Comparison of ENCODE assay signal across 14 cellular contexts in genomic region chr2:68799138-68799537, GRCh38.
DNase-seq lines count a peak whose midpoint lies in the region; ATAC-seq and TF ChIP-seq lines count a peak whose summit lies in the region.
"Had no signal": no experiment of that assay in that cellular context is flagged by ENCODE, and none has a peak within 500 bp of the region (broad histone marks: within the 10 kb centered on the region; RNA-seq: fewer than 3 reads in every experiment).

No MANE protein-coding gene starts in this region.

- no peak for DNase-seq in activated T-cell treated with anti-CD3 and anti-CD28 coated beads, Interleukin-2, amount 50 U/mL, for 72 hours
- no peak for DNase-seq in activated T-cell treated with anti-CD3 and anti-CD28 coated beads, Interleukin-2, amount 50 U/mL, for 4 hours
- peak; percentile 93 for DNase-seq in NCI-H69 (lab: John Stamatoyannopoulos, UW)
- no peak for DNase-seq in stimulated activated naive B cell treated with anti-CD40 and anti-IgM and Interleukin-4, amounts not matched to agents 10 μg/mL and 1 μg/mL and 100 μg/mL, for 72 hours
- DNase-seq in WERI-Rb-1: no peak
- DNase-seq: GDM1; NCI-H2171 treated with DMSO at 0.1 percent for 48 hours; stimulated activated CD4-positive, alpha-beta T cell treated with anti-CD3 and anti-CD28 coated beads, Interleukin-4, amount 100 ng/mL, for 1 hour; stimulated activated naive CD8-positive, alpha-beta T cell treated with anti-CD3 and anti-CD28 coated beads, Interleukin-15, Interleukin-2, amounts not matched to agents 100 U/mL and 50 U/mL, for 24 hours had no signal

- no peak overlapping the region for H3K27ac ChIP-seq in WERI-Rb-1
- H3K27ac ChIP-seq: SJSA1 had no signal

- no peaks in the 10 kb centered on the region for H3K27me3 Mint-ChIP-seq in activated T-cell treated with anti-CD3 and anti-CD28 coated beads, Interleukin-2, amount 50 U/mL, for 72 hours (ENCODE audit: low read depth)
- no peaks in the 10 kb centered on the region for H3K27me3 Mint-ChIP-seq in activated T-cell treated with anti-CD3 and anti-CD28 coated beads, Interleukin-2, amount 50 U/mL, for 4 hours (ENCODE audit: low read depth)
- H3K27me3 Mint-ChIP-seq in dendritic cell treated with granulocyte-macrophage colony-stimulating factor and Interleukin-4, amounts not matched to agents 40 ng/mL and 50 ng/mL, for 4 days: no peaks in the 10 kb centered on the region
- H3K27me3 Mint-ChIP-seq in stimulated activated naive B cell treated with anti-CD40 and anti-IgM and Interleukin-4, amounts not matched to agents 10 μg/mL and 1 μg/mL and 100 μg/mL, for 72 hours: no peaks in the 10 kb centered on the region

- H3K36me3 Mint-ChIP-seq in activated T-cell treated with anti-CD3 and anti-CD28 coated beads, Interleukin-2, amount 50 U/mL, for 72 hours (ENCODE audit: insufficient read depth in 2 of 2): peaks cover 30 to 35% of the 10 kb centered on the region in 2 donors
- H3K36me3 Mint-ChIP-seq in activated T-cell treated with anti-CD3 and anti-CD28 coated beads, Interleukin-2, amount 50 U/mL, for 4 hours (ENCODE audit: insufficient read depth): peaks cover 62% of the 10 kb centered on the region
- peaks cover 64% of the 10 kb centered on the region for H3K36me3 Mint-ChIP-seq in dendritic cell treated with granulocyte-macrophage colony-stimulating factor and Interleukin-4, amounts not matched to agents 40 ng/mL and 50 ng/mL, for 4 days (ENCODE audit: low read depth)
- H3K36me3 Mint-ChIP-seq in stimulated activated naive B cell treated with anti-CD40 and anti-IgM and Interleukin-4, amounts not matched to agents 10 μg/mL and 1 μg/mL and 100 μg/mL, for 72 hours: peaks cover 58 to 67% of the 10 kb centered on the region in 2 donors

- no peak for ATAC-seq in activated T-cell treated with anti-CD3 and anti-CD28 coated beads, Interleukin-2, amount 50 U/mL, for 72 hours (replicated peaks in 1 of 2)
- ATAC-seq in activated T-cell treated with anti-CD3 and anti-CD28 coated beads, Interleukin-2, amount 50 U/mL, for 4 hours: no peak
- ATAC-seq in stimulated activated naive B cell treated with anti-CD40 and anti-IgM and Interleukin-4, amounts not matched to agents 10 μg/mL and 1 μg/mL and 100 μg/mL, for 72 hours (replicated peaks): no peak
- ATAC-seq in HG03432 (IDR thresholded peaks at IDR 0.05; ENCODE audit: unreplicated experiment) (no peak), GM21381 (IDR thresholded peaks at IDR 0.05; ENCODE audit: unreplicated experiment) (no peak)
- ATAC-seq: activated CD4-positive, CD25-positive, alpha-beta regulatory T cell treated with anti-CD3 and anti-CD28 coated beads, Interleukin-2, amount 50 U/mL, for 24 hours; stimulated activated naive CD8-positive, alpha-beta T cell treated with anti-CD3 and anti-CD28 coated beads, Interleukin-15, Interleukin-2, amounts not matched to agents 100 U/mL and 50 U/mL, for 24 hours had no signal

- peak overlapping the region; percentile 53 for H3K27ac Mint-ChIP-seq in activated T-cell treated with anti-CD3 and anti-CD28 coated beads, Interleukin-2, amount 50 U/mL, for 72 hours
- peak overlapping the region; percentile 77 for H3K27ac Mint-ChIP-seq in dendritic cell treated with granulocyte-macrophage colony-stimulating factor and Interleukin-4, amounts not matched to agents 40 ng/mL and 50 ng/mL, for 4 days
- peak overlapping the region; percentile 59 for H3K27ac Mint-ChIP-seq in stimulated activated naive B cell treated with anti-CD40 and anti-IgM and Interleukin-4, amounts not matched to agents 10 μg/mL and 1 μg/mL and 100 μg/mL, for 72 hours

- intact Hi-C loops in dendritic cell treated with granulocyte-macrophage colony-stimulating factor and Interleukin-4, amounts not matched to agents 40 ng/mL and 50 ng/mL, for 4 days (cut with micrococcal nuclease): no loop called here

- H3K4me3 ChIP-seq in WERI-Rb-1 (ENCODE audit: low read depth, low read length): no peak overlapping the region
- H3K4me3 ChIP-seq: SJSA1 had no signal

- no peaks in the 10 kb centered on the region for H3K36me3 ChIP-seq in WERI-Rb-1
- H3K36me3 ChIP-seq: SJSA1 had no signal

- peaks cover 34% of the 10 kb centered on the region for H3K4me1 Mint-ChIP-seq in activated T-cell treated with anti-CD3 and anti-CD28 coated beads, Interleukin-2, amount 50 U/mL, for 72 hours (ENCODE audit: low read depth)
- peaks cover 67% of the 10 kb centered on the region for H3K4me1 Mint-ChIP-seq in activated T-cell treated with anti-CD3 and anti-CD28 coated beads, Interleukin-2, amount 50 U/mL, for 4 hours (ENCODE audit: low read depth)
- H3K4me1 Mint-ChIP-seq in dendritic cell treated with granulocyte-macrophage colony-stimulating factor and Interleukin-4, amounts not matched to agents 40 ng/mL and 50 ng/mL, for 4 days (ENCODE audit: low read depth): peaks cover 63% of the 10 kb centered on the region
- peaks cover 38 to 51% of the 10 kb centered on the region in 2 donors for H3K4me1 Mint-ChIP-seq in stimulated activated naive B cell treated with anti-CD40 and anti-IgM and Interleukin-4, amounts not matched to agents 10 μg/mL and 1 μg/mL and 100 μg/mL, for 72 hours

- no peaks in the 10 kb centered on the region for H3K9me3 ChIP-seq in WERI-Rb-1 (ENCODE audit: severe bottlenecking)
- H3K9me3 ChIP-seq: SJSA1 had no signal

- TF ChIP-seq CTCF in WERI-Rb-1 (IDR thresholded peaks at IDR 0.05; ENCODE audit: low read depth, low read length): no peak

- H3K9me3 Mint-ChIP-seq in activated T-cell treated with anti-CD3 and anti-CD28 coated beads, Interleukin-2, amount 50 U/mL, for 72 hours: no peaks in the 10 kb centered on the region
- H3K9me3 Mint-ChIP-seq in activated T-cell treated with anti-CD3 and anti-CD28 coated beads, Interleukin-2, amount 50 U/mL, for 4 hours: no peaks in the 10 kb centered on the region
- peaks cover 8% of the 10 kb centered on the region for H3K9me3 Mint-ChIP-seq in dendritic cell treated with granulocyte-macrophage colony-stimulating factor and Interleukin-4, amounts not matched to agents 40 ng/mL and 50 ng/mL, for 4 days
- H3K9me3 Mint-ChIP-seq in stimulated activated naive B cell treated with anti-CD40 and anti-IgM and Interleukin-4, amounts not matched to agents 10 μg/mL and 1 μg/mL and 100 μg/mL, for 72 hours: peaks cover 5 to 8% of the 10 kb centered on the region in 2 donors

- no peak overlapping the region for H3K4me3 Mint-ChIP-seq in activated T-cell treated with anti-CD3 and anti-CD28 coated beads, Interleukin-2, amount 50 U/mL, for 72 hours
- no peak overlapping the region for H3K4me3 Mint-ChIP-seq in activated T-cell treated with anti-CD3 and anti-CD28 coated beads, Interleukin-2, amount 50 U/mL, for 4 hours
- no peak overlapping the region for H3K4me3 Mint-ChIP-seq in dendritic cell treated with granulocyte-macrophage colony-stimulating factor and Interleukin-4, amounts not matched to agents 40 ng/mL and 50 ng/mL, for 4 days
- peak overlapping the region in 1 of 2 donors; percentile 5 for H3K4me3 Mint-ChIP-seq in stimulated activated naive B cell treated with anti-CD40 and anti-IgM and Interleukin-4, amounts not matched to agents 10 μg/mL and 1 μg/mL and 100 μg/mL, for 72 hours

- peaks cover 72% of the 10 kb centered on the region for H3K27me3 ChIP-seq in WERI-Rb-1 (ENCODE audit: insufficient read depth, low read depth, severe bottlenecking)
- H3K27me3 ChIP-seq: SJSA1 had no signal
